In the genomic region with DNA sequence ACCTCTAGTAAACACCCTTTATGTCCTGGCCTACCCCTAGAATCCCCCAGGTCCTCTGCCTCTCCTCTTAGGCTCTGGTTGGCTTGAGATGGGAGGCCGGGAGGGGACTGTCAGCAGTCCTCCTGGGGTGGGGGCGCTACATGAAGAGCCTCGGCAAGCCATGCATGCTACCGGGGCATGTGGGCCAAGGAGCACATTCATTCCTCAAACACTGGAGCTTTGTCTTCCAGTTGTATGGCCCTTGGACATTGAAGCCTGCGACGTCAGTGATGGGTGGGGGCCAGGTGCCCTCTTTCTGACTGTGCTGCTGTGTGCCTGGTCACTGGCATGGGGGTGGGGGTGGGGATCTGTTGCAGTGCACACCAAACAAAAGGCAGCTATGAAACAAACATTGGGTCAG, we compare ENCODE assay signal across 1 cellular context.
TF ChIP-seq lines count a peak whose summit lies in the region.

No MANE protein-coding gene starts in this region.

TF ChIP-seq in HepG2, 621 proteins besides CTCF, POLR2A, EP300 and RAD21 (continued from another document and continues in another):
- TF ChIP-seq, protein P1, sequence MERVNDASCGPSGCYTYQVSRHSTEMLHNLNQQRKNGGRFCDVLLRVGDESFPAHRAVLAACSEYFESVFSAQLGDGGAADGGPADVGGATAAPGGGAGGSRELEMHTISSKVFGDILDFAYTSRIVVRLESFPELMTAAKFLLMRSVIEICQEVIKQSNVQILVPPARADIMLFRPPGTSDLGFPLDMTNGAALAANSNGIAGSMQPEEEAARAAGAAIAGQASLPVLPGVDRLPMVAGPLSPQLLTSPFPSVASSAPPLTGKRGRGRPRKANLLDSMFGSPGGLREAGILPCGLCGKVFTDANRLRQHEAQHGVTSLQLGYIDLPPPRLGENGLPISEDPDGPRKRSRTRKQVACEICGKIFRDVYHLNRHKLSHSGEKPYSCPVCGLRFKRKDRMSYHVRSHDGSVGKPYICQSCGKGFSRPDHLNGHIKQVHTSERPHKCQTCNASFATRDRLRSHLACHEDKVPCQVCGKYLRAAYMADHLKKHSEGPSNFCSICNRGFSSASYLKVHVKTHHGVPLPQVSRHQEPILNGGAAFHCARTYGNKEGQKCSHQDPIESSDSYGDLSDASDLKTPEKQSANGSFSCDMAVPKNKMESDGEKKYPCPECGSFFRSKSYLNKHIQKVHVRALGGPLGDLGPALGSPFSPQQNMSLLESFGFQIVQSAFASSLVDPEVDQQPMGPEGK (CRISPR knock-in tag; IDR thresholded peaks at IDR 0.05) = peak; percentile 51
- TF ChIP-seq SNAPC2 (CRISPR knock-in tag; IDR thresholded peaks at IDR 0.05) (no peak), SOX5 (CRISPR knock-in tag; IDR thresholded peaks at IDR 0.05; ENCODE audit: borderline replicate concordance) (0 out of 2 replicates have a peak, but pooled peaks have one; percentile 28), ZNF30 (CRISPR knock-in tag; IDR thresholded peaks at IDR 0.05) (no peak), ZNF619 (CRISPR knock-in tag; IDR thresholded peaks at IDR 0.05) (no peak), ZNF530 (CRISPR knock-in tag; IDR thresholded peaks at IDR 0.05; ENCODE audit: low read depth) (no peak), ADNP (CRISPR knock-in tag; IDR thresholded peaks at IDR 0.05) (no peak), NCOR1 (IDR thresholded peaks at IDR 0.05; ENCODE audit: borderline replicate concordance, low read length) (peak; percentile 43; the same call in 1 of the 2 replicates), ZNF17 (CRISPR knock-in tag; IDR thresholded peaks at IDR 0.05) (no peak), ZNF232 (CRISPR knock-in tag; IDR thresholded peaks at IDR 0.05; ENCODE audit: borderline replicate concordance) (no peak), ZNF781 (CRISPR knock-in tag; IDR thresholded peaks at IDR 0.05; ENCODE audit: borderline replicate concordance, not compliant biosample characterization) (no peak), EEA1 (CRISPR knock-in tag; IDR thresholded peaks at IDR 0.05; ENCODE audit: borderline replicate concordance) (no peak), MAZ (IDR thresholded peaks at IDR 0.05; ENCODE audit: borderline replicate concordance, low read depth, low read length) (peak; percentile 67; the same call in 1 of the 2 replicates), MAZ (CRISPR knock-in tag; IDR thresholded peaks at IDR 0.05; ENCODE audit: low read depth) (no peak), HNRNPL (IDR thresholded peaks at IDR 0.05; ENCODE audit: low read depth, low read length) (0 out of 2 replicates have a peak, but pooled peaks have one; percentile 47), FOSL1 (CRISPR knock-in tag; IDR thresholded peaks at IDR 0.05; ENCODE audit: borderline replicate concordance) (no peak), SNAI1 (CRISPR knock-in tag; IDR thresholded peaks at IDR 0.05; ENCODE audit: borderline replicate concordance) (no peak), ZBTB3 (CRISPR knock-in tag; IDR thresholded peaks at IDR 0.05; ENCODE audit: borderline replicate concordance, low read depth) (no peak), ASH2L (IDR thresholded peaks at IDR 0.05; ENCODE audit: insufficient read length, low read depth, low read length) (no peak), ZFX (CRISPR knock-in tag; IDR thresholded peaks at IDR 0.05; ENCODE audit: low read depth) (no peak; the same call in 1 of the 2 replicates), GATAD2A (CRISPR knock-in tag; IDR thresholded peaks at IDR 0.05) (0 out of 2 replicates have a peak, but pooled peaks have one; percentile 25), KLF12 (CRISPR knock-in tag; IDR thresholded peaks at IDR 0.05; ENCODE audit: borderline replicate concordance) (no peak), ZFY (CRISPR knock-in tag; IDR thresholded peaks at IDR 0.05) (peak; percentile 27; the same call in 1 of the 2 replicates), HNF4G (IDR thresholded peaks at IDR 0.05; ENCODE audit: borderline replicate concordance, low read depth, low read length) (peak; percentile 58; the same call in 1 of the 2 replicates), HNF4G (CRISPR knock-in tag; IDR thresholded peaks at IDR 0.05; ENCODE audit: borderline replicate concordance, low read depth) (no peak), NR3C1 (CRISPR knock-in tag; IDR thresholded peaks at IDR 0.05) (no peak), RARG (CRISPR knock-in tag; IDR thresholded peaks at IDR 0.05; ENCODE audit: low read depth) (no peak), CBX1 (IDR thresholded peaks at IDR 0.05; ENCODE audit: low read depth) (no peak), YY1 (IDR thresholded peaks at IDR 0.05; ENCODE audit: insufficient read depth, insufficient replicate concordance, low read depth, low read length) (peak; percentile 84), SP1 (IDR thresholded peaks at IDR 0.05) (no peak), SP1 (CRISPR knock-in tag; IDR thresholded peaks at IDR 0.05) (no peak), SP2 (CRISPR knock-in tag; IDR thresholded peaks at IDR 0.05) (no peak), ZNF558 (CRISPR knock-in tag; IDR thresholded peaks at IDR 0.05; ENCODE audit: borderline replicate concordance) (no peak)
- TF ChIP-seq, protein P2, sequence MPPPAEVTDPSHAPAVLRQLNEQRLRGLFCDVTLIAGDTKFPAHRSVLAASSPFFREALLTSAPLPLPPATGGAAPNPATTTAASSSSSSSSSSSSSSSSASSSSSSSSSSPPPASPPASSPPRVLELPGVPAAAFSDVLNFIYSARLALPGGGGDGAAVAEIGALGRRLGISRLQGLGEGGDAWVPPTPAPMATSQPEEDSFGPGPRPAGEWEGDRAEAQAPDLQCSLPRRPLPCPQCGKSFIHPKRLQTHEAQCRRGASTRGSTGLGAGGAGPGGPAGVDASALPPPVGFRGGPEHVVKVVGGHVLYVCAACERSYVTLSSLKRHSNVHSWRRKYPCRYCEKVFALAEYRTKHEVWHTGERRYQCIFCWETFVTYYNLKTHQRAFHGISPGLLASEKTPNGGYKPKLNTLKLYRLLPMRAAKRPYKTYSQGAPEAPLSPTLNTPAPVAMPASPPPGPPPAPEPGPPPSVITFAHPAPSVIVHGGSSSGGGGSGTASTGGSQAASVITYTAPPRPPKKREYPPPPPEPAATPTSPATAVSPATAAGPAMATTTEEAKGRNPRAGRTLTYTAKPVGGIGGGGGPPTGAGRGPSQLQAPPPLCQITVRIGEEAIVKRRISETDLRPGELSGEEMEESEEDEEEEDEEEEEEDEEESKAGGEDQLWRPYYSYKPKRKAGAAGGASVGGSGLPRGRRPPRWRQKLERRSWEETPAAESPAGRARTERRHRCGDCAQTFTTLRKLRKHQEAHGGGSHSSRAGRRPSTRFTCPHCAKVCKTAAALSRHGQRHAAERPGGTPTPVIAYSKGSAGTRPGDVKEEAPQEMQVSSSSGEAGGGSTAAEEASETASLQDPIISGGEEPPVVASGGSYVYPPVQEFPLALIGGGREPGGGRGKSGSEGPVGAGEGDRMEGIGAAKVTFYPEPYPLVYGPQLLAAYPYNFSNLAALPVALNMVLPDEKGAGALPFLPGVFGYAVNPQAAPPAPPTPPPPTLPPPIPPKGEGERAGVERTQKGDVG (CRISPR knock-in tag; IDR thresholded peaks at IDR 0.05; ENCODE audit: borderline replicate concordance) = no peak
- TF ChIP-seq, protein P3, sequence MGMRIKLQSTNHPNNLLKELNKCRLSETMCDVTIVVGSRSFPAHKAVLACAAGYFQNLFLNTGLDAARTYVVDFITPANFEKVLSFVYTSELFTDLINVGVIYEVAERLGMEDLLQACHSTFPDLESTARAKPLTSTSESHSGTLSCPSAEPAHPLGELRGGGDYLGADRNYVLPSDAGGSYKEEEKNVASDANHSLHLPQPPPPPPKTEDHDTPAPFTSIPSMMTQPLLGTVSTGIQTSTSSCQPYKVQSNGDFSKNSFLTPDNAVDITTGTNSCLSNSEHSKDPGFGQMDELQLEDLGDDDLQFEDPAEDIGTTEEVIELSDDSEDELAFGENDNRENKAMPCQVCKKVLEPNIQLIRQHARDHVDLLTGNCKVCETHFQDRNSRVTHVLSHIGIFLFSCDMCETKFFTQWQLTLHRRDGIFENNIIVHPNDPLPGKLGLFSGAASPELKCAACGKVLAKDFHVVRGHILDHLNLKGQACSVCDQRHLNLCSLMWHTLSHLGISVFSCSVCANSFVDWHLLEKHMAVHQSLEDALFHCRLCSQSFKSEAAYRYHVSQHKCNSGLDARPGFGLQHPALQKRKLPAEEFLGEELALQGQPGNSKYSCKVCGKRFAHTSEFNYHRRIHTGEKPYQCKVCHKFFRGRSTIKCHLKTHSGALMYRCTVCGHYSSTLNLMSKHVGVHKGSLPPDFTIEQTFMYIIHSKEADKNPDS (CRISPR knock-in tag; IDR thresholded peaks at IDR 0.05) = no peak
- TF ChIP-seq, protein P4, sequence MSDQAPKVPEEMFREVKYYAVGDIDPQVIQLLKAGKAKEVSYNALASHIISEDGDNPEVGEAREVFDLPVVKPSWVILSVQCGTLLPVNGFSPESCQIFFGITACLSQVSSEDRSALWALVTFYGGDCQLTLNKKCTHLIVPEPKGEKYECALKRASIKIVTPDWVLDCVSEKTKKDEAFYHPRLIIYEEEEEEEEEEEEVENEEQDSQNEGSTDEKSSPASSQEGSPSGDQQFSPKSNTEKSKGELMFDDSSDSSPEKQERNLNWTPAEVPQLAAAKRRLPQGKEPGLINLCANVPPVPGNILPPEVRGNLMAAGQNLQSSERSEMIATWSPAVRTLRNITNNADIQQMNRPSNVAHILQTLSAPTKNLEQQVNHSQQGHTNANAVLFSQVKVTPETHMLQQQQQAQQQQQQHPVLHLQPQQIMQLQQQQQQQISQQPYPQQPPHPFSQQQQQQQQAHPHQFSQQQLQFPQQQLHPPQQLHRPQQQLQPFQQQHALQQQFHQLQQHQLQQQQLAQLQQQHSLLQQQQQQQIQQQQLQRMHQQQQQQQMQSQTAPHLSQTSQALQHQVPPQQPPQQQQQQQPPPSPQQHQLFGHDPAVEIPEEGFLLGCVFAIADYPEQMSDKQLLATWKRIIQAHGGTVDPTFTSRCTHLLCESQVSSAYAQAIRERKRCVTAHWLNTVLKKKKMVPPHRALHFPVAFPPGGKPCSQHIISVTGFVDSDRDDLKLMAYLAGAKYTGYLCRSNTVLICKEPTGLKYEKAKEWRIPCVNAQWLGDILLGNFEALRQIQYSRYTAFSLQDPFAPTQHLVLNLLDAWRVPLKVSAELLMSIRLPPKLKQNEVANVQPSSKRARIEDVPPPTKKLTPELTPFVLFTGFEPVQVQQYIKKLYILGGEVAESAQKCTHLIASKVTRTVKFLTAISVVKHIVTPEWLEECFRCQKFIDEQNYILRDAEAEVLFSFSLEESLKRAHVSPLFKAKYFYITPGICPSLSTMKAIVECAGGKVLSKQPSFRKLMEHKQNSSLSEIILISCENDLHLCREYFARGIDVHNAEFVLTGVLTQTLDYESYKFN (CRISPR knock-in tag; conservative IDR thresholded peaks at IDR 0.05) = peak; percentile 50
- TF ChIP-seq, protein P5, sequence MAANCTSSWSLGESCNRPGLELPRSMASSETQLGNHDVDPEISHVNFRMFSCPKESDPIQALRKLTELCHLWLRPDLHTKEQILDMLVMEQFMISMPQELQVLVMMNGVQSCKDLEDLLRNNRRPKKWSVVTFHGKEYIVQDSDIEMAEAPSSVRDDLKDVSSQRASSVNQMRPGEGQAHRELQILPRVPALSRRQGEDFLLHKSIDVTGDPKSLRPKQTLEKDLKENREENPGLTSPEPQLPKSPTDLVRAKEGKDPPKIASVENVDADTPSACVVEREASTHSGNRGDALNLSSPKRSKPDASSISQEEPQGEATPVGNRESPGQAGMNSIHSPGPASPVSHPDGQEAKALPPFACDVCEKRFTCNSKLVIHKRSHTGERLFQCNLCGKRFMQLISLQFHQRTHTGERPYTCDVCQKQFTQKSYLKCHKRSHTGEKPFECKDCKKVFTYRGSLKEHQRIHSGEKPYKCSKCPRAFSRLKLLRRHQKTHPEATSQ (CRISPR knock-in tag; IDR thresholded peaks at IDR 0.05; ENCODE audit: borderline replicate concordance) = no peak
- TF ChIP-seq, protein P6, sequence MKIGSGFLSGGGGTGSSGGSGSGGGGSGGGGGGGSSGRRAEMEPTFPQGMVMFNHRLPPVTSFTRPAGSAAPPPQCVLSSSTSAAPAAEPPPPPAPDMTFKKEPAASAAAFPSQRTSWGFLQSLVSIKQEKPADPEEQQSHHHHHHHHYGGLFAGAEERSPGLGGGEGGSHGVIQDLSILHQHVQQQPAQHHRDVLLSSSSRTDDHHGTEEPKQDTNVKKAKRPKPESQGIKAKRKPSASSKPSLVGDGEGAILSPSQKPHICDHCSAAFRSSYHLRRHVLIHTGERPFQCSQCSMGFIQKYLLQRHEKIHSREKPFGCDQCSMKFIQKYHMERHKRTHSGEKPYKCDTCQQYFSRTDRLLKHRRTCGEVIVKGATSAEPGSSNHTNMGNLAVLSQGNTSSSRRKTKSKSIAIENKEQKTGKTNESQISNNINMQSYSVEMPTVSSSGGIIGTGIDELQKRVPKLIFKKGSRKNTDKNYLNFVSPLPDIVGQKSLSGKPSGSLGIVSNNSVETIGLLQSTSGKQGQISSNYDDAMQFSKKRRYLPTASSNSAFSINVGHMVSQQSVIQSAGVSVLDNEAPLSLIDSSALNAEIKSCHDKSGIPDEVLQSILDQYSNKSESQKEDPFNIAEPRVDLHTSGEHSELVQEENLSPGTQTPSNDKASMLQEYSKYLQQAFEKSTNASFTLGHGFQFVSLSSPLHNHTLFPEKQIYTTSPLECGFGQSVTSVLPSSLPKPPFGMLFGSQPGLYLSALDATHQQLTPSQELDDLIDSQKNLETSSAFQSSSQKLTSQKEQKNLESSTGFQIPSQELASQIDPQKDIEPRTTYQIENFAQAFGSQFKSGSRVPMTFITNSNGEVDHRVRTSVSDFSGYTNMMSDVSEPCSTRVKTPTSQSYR (CRISPR knock-in tag; IDR thresholded peaks at IDR 0.05; ENCODE audit: borderline replicate concordance) = peak; percentile 64; the same call in 1 of the 2 replicates
- TF ChIP-seq, protein P7, sequence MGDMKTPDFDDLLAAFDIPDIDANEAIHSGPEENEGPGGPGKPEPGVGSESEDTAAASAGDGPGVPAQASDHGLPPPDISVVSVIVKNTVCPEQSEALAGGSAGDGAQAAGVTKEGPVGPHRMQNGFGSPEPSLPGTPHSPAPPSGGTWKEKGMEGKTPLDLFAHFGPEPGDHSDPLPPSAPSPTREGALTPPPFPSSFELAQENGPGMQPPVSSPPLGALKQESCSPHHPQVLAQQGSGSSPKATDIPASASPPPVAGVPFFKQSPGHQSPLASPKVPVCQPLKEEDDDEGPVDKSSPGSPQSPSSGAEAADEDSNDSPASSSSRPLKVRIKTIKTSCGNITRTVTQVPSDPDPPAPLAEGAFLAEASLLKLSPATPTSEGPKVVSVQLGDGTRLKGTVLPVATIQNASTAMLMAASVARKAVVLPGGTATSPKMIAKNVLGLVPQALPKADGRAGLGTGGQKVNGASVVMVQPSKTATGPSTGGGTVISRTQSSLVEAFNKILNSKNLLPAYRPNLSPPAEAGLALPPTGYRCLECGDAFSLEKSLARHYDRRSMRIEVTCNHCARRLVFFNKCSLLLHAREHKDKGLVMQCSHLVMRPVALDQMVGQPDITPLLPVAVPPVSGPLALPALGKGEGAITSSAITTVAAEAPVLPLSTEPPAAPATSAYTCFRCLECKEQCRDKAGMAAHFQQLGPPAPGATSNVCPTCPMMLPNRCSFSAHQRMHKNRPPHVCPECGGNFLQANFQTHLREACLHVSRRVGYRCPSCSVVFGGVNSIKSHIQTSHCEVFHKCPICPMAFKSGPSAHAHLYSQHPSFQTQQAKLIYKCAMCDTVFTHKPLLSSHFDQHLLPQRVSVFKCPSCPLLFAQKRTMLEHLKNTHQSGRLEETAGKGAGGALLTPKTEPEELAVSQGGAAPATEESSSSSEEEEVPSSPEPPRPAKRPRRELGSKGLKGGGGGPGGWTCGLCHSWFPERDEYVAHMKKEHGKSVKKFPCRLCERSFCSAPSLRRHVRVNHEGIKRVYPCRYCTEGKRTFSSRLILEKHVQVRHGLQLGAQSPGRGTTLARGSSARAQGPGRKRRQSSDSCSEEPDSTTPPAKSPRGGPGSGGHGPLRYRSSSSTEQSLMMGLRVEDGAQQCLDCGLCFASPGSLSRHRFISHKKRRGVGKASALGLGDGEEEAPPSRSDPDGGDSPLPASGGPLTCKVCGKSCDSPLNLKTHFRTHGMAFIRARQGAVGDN (CRISPR knock-in tag; IDR thresholded peaks at IDR 0.05) = peak; percentile 69
